8 cellular contexts compared by ENCODE assay signal in genomic region chr19:53537126-53537522, GRCh38. TPM values are rescaled to one million over a fixed set of nuclear protein-coding genes. Genes with fewer than 3 reads are reported as not detected.
DNase-seq lines count a peak whose midpoint lies in the region; ATAC-seq and TF ChIP-seq lines count a peak whose summit lies in the region.

No MANE protein-coding gene starts in this region.

- H3K36me3 ChIP-seq in heart right ventricle (peaks cover 0 to 23% (median 0%) of the 10 kb centered on the region in 9 donors), spleen (peaks cover 0 to 24% (median 3%) of the 10 kb centered on the region in 6 donors)

- H3K4me1 Mint-ChIP-seq in T-helper 17 cell = peaks cover 9% of the 10 kb centered on the region

- intact Hi-C loops in heart right ventricle (cut with DNase I) (no loop called here), spleen (cut with DNase I; ENCODE audit: low total_unique reads) (no loop called here)

- peak overlapping the region; percentile 96 for H3K27ac Mint-ChIP-seq in T-helper 17 cell

- H3K27ac ChIP-seq in heart right ventricle = peak overlapping the region; percentile 15 to 90 (median 86)
- H3K27ac ChIP-seq in spleen = peak overlapping the region; percentile 2 to 93 (median 82)

- H3K4me3 ChIP-seq in heart right ventricle = peak overlapping the region; percentile 33 to 80 (median 72)
- H3K4me3 ChIP-seq in spleen = peak overlapping the region; percentile 57 to 93 (median 76)

- WGBS in heart right ventricle, 2 donors = 50 to 58% methylated on average over 12 of the region's 12 CpGs
- WGBS in spleen, 5 donors = 47 to 66% (median 58%) methylated on average over 9 to 12 of the region's 12 CpGs

- no peak for TF ChIP-seq POLR2A in spleen (IDR thresholded peaks at IDR 0.05)

- peak; percentile 16 for DNase-seq in NCI-H345 treated with DMSO at 0.1 percent for 48 hours (lab: John Stamatoyannopoulos, UW; ENCODE audit: unreplicated experiment)
- DNase-seq in NCI-H345 (lab: John Stamatoyannopoulos, UW) = no peak
- no peak for DNase-seq in T-helper 17 cell
- DNase-seq in heart right ventricle = no peak
- DNase-seq in spleen = no peak
- DNase-seq in NCI-H1436 treated with DMSO at 0.1 percent for 48 hours (lab: John Stamatoyannopoulos, UW) = no peak
- DNase-seq in NCI-H128 (lab: John Stamatoyannopoulos, UW; ENCODE audit: unreplicated experiment) = no peak

- H3K4me1 ChIP-seq in heart right ventricle (peaks cover 0 to 14% (median 0%) of the 10 kb centered on the region in 9 donors), spleen (peaks cover 0 to 11% (median 3%) of the 10 kb centered on the region in 6 donors)

- no peaks in the 10 kb centered on the region for H3K27me3 ChIP-seq in heart right ventricle
- no peaks in the 10 kb centered on the region for H3K27me3 ChIP-seq in spleen (replicated peaks in 1 of 7)

- ATAC-seq in T-helper 17 cell (no peak), heart right ventricle (peak in 2 of 8 donors; percentile 3 to 14), HG03095 (IDR thresholded peaks at IDR 0.05; ENCODE audit: unreplicated experiment) (no peak)

- peaks cover 4% of the 10 kb centered on the region for H3K36me3 Mint-ChIP-seq in T-helper 17 cell (ENCODE audit: low read depth)

- no peaks in the 10 kb centered on the region for H3K9me3 ChIP-seq in T-helper 17 cell (ENCODE audit: control insufficient read depth, low read length, poor library complexity, severe bottlenecking)
- H3K9me3 ChIP-seq in heart right ventricle = no peaks in the 10 kb centered on the region
- H3K9me3 ChIP-seq in spleen = no peaks in the 10 kb centered on the region

- TF ChIP-seq CTCF in heart right ventricle (IDR thresholded peaks at IDR 0.05) (no peak), spleen (IDR thresholded peaks at IDR 0.05 in 8 of 11, conservative IDR thresholded peaks at IDR 0.05 in 3 of 11) (no peak)

- H3K4me3 Mint-ChIP-seq in T-helper 17 cell = peak overlapping the region; percentile 93

- no peaks in the 10 kb centered on the region for H3K27me3 Mint-ChIP-seq in T-helper 17 cell

RNA-seq across cellular contexts. Expression of gene ZNF331, which starts 0.8 kb away (rescaled TPM):
- total RNA-seq in T-helper 17 cell (100 to 1,000 TPM; 179 to 183 TPM), heart right ventricle (10 to 100 TPM; 10.4 to 21.9 (median 14.4) TPM), spleen (10 to 100 TPM; 16.2 to 31.1 (median 26.9) TPM)
- polyA plus RNA-seq in heart right ventricle (10 to 100 TPM in 1 of 2 donors, 1 to 10 TPM in 1; 5.1 to 19.9 TPM), spleen (10 to 100 TPM in 2 of 3 donors, 1 to 10 TPM in 1; 9.4 to 16.8 (median 14.3) TPM)

Comparison
In these comparisons a context has a peak if more than half of its experiments do, and no peak if none do; other contexts are left out.
1. RNA of gene ZNF331, which starts 0.8 kb away (total RNA-seq): 179 to 183 TPM in T-helper 17 cell; 16.2 to 31.1 TPM in spleen and 10.4 to 21.9 TPM in heart right ventricle; every median in the first group is over 4 times any median in the second.